19 cellular contexts compared by ENCODE assay signal in the genomic region with DNA sequence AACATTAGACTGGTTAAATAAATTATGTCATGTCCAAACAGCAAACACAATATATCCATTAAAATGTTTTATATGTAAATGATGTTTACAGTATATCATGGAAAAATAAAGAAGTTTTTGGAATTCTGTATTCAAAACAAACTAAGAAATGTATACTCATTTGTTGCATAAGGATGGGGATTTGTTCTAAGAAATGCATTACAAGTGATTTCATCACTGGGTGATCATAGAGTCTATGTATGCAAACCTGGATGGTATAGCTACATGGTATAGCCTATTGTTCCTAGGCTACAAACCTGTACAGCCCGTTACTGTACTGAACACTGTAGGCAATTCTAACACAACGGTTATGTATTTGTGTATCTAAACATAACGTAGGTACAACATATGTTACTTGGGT. TPM values are rescaled to one million over a fixed set of nuclear protein-coding genes. Genes with fewer than 3 reads are reported as not detected.
DNase-seq lines count a peak whose midpoint lies in the region; ATAC-seq, FAIRE-seq and TF ChIP-seq lines count a peak whose summit lies in the region.
"Had no signal": no experiment of that assay in that cellular context is flagged by ENCODE, and none has a peak within 500 bp of the region (broad histone marks: within the 10 kb centered on the region; RNA-seq: fewer than 3 reads in every experiment).

No MANE protein-coding gene starts in this region.

- H3K4me2 ChIP-seq in HepG2 (ENCODE audit: low read depth, low read length) = no peak overlapping the region
- H3K4me2 ChIP-seq in K562 (ENCODE audit: insufficient read depth, low read length) = no peak overlapping the region
- H3K4me2 ChIP-seq: BLaER1, GM23338 had no signal

- TF ChIP-seq CTCF in HepG2 (CRISPR knock-in tag; IDR thresholded peaks at IDR 0.05) (no peak), right lobe of liver (IDR thresholded peaks at IDR 0.05) (no peak), K562 (IDR thresholded peaks at IDR 0.05 in 2 of 3, conservative IDR thresholded peaks at IDR 0.05 in 1 of 3; ENCODE audit: insufficient read depth in 2 of 3, low read depth in 1 of 3, low read length in 3 of 3) (no peak)

- H3K9me3 ChIP-seq in HepG2 (ENCODE audit: low read length) = no peaks in the 10 kb centered on the region
- H3K9me3 ChIP-seq in right lobe of liver = no peaks in the 10 kb centered on the region
- H3K9me3 ChIP-seq in K562 (replicated peaks; ENCODE audit: control insufficient read depth, insufficient read depth, low read depth, low read length) = no peaks in the 10 kb centered on the region
- H3K9me3 ChIP-seq: BLaER1, Caco-2, HAP-1 had no signal

- DNase-seq in HepG2 (ENCODE audit: low spot score) = no peak
- no peak for DNase-seq in right lobe of liver
- DNase-seq in K562 (ENCODE audit: extremely low read depth in 1 of 4, low spot score in 3 of 4) = no peak
- DNase-seq in T1000 (lab: John Stamatoyannopoulos, UW) = no peak
- DNase-seq: Caco-2; CD4-positive, CD25-positive, alpha-beta regulatory T cell; CD8-positive, alpha-beta T cell; DMS79; EL; GDM1 had no signal

- H3K27ac ChIP-seq in HepG2 (ENCODE audit: extremely low read length, insufficient read depth, low read length) (no peak overlapping the region), right lobe of liver (no peak overlapping the region), K562 (ENCODE audit: extremely low read depth, low read depth, low read length) (no peak overlapping the region)
- H3K27ac ChIP-seq: 22Rv1, BLaER1, C4-2B had no signal

- BruUV-seq in HepG2 (replicated peaks; lab: Mats Ljungman, UMichigan) (no TSS peak), K562 (replicated peaks; lab: Mats Ljungman, UMichigan) (no TSS peak)

- intact Hi-C loops in HepG2 (cut with micrococcal nuclease; ENCODE audit: unreplicated experiment) (loop anchor here (5.0 kb wide), 1 partner anchor 156 kb away; no protein-coding TSS in a partner anchor), right lobe of liver (cut with DNase I) (no loop called here), K562 (cut with micrococcal nuclease) (no loop called here)

- H3K9me1 ChIP-seq in K562 (ENCODE audit: control insufficient read depth, insufficient read depth, low read length) = no peaks in the 10 kb centered on the region

- ATAC-seq in HepG2 = peak; percentile 20; the same call in 1 of the 3 replicates
- ATAC-seq in right lobe of liver = no peak
- ATAC-seq in K562 = 0 out of 3 replicates have a peak, but pooled peaks have one; percentile 8
- peak; percentile 51 for ATAC-seq in esophagus mucosa
- no peak for ATAC-seq in GM21367 (IDR thresholded peaks at IDR 0.05; ENCODE audit: unreplicated experiment)
- ATAC-seq in GM18498 (IDR thresholded peaks at IDR 0.05; ENCODE audit: unreplicated experiment) = no peak
- ATAC-seq: CD8-positive, alpha-beta T cell had no signal

- H3K27me3 ChIP-seq in HepG2 (ENCODE audit: control insufficient read depth in 1 of 2, insufficient read depth in 2 of 2, low read length in 2 of 2) (no peaks in the 10 kb centered on the region), right lobe of liver (no peaks in the 10 kb centered on the region), K562 (ENCODE audit: control insufficient read depth in 2 of 2, insufficient read depth in 2 of 2, low read length in 2 of 2) (no peaks in the 10 kb centered on the region)
- H3K27me3 ChIP-seq: BLaER1 had no signal

- H3K4me3 ChIP-seq in HepG2 (replicated peaks in 1 of 3; ENCODE audit: insufficient read depth in 1 of 3, low read depth in 2 of 3, low read length in 3 of 3) = no peak overlapping the region
- H3K4me3 ChIP-seq in right lobe of liver = no peak overlapping the region
- no peak overlapping the region for H3K4me3 ChIP-seq in K562
- H3K4me3 ChIP-seq: BLaER1, GM23338, HAP-1 had no signal

- H3K79me2 ChIP-seq in HepG2 (ENCODE audit: insufficient read depth, low read length) = no peaks in the 10 kb centered on the region
- no peaks in the 10 kb centered on the region for H3K79me2 ChIP-seq in K562 (ENCODE audit: control insufficient read depth, insufficient read depth, low read length)

- H3K36me3 ChIP-seq in HepG2 (replicated peaks in 1 of 2; ENCODE audit: control insufficient read depth in 1 of 2, insufficient read depth in 2 of 2, low read length in 2 of 2) (peaks cover 0 to 2% of the 10 kb centered on the region in 2 experiments; a peak in 2 of 5 replicates), right lobe of liver (no peaks in the 10 kb centered on the region), K562 (ENCODE audit: control insufficient read depth, insufficient read depth, low read length) (peaks cover 27% of the 10 kb centered on the region)
- H3K36me3 ChIP-seq: HAP-1 had no signal

- in situ Hi-C loops in HepG2 (cut with HindIII; ENCODE audit: extremely low pct_ligation_motif_present, low pct_unique_long_range_greater_than_20kb) = no loop called here
- in situ Hi-C loops in K562 (cut with MboI) = no loop called here

- TF ChIP-seq EP300 in HepG2 (IDR thresholded peaks at IDR 0.05; ENCODE audit: low read depth in 2 of 2, low read length in 2 of 2) (no peak), HepG2 (CRISPR knock-in tag; IDR thresholded peaks at IDR 0.05; ENCODE audit: borderline replicate concordance) (no peak), K562 (IDR thresholded peaks at IDR 0.05; ENCODE audit: low read length) (peak; percentile 17; the same call in 1 of the 2 replicates)

- H2AFZ ChIP-seq in HepG2 (ENCODE audit: low read length) (no peak overlapping the region), K562 (ENCODE audit: low read depth, low read length) (no peak overlapping the region)
- H2AFZ ChIP-seq: GM23338 had no signal

- CTCF ChIA-PET in HepG2 (lab: Yijun Ruan, JAX; ENCODE audit: low intra/inter-chr PET ratio, low total read pairs) (no interaction called here), K562 (lab: Yijun Ruan, JAX; ENCODE audit: low intra/inter-chr PET ratio) (no interaction called here)

- H3K9ac ChIP-seq in HepG2 (ENCODE audit: insufficient read depth, low read depth, low read length) (no peak overlapping the region), K562 (ENCODE audit: insufficient read depth in 1 of 2, low read depth in 2 of 2, low read length in 2 of 2) (no peak overlapping the region)
- H3K9ac ChIP-seq: BLaER1 had no signal

- TF ChIP-seq RAD21 in HepG2 (CRISPR knock-in tag; IDR thresholded peaks at IDR 0.05) (no peak), K562 (CRISPR knock-in tag; conservative IDR thresholded peaks at IDR 0.05 in 1 of 2, IDR thresholded peaks at IDR 0.05 in 1 of 2) (no peak)

- POLR2A ChIA-PET in HepG2 (lab: Yijun Ruan, JAX) = interaction anchor here (1.9 kb wide), 1 partner anchor 35 kb away, joined by 4 read pairs; a partner anchor contains a TSS
- POLR2A ChIA-PET in K562 (lab: Yijun Ruan, JAX) = interaction anchor here (0.6 kb wide), 1 partner anchor 31 kb away, joined by 3 read pairs; no protein-coding TSS in a partner anchor

- no peak for TF ChIP-seq POLR2A in HepG2 (IDR thresholded peaks at IDR 0.05; ENCODE audit: insufficient read depth in 1 of 2, low read depth in 2 of 2, low read length in 2 of 2)
- TF ChIP-seq POLR2A in right lobe of liver (IDR thresholded peaks at IDR 0.05) = no peak
- no peak for TF ChIP-seq POLR2A in K562 (conservative IDR thresholded peaks at IDR 0.05)

- H4K20me1 ChIP-seq in HepG2 (ENCODE audit: insufficient read depth, low read length) (no peaks in the 10 kb centered on the region; the same call in 1 of the 2 replicates), K562 (replicated peaks; ENCODE audit: control insufficient read depth, insufficient read depth, low read length) (no peaks in the 10 kb centered on the region)
- H4K20me1 ChIP-seq: BLaER1 had no signal

- H3K4me1 ChIP-seq in HepG2 (ENCODE audit: insufficient read depth, low read length) (no peaks in the 10 kb centered on the region), right lobe of liver (no peaks in the 10 kb centered on the region), K562 (replicated peaks in 1 of 2; ENCODE audit: control insufficient read depth in 2 of 2, insufficient read depth in 2 of 2, low read length in 2 of 2) (peaks cover 11 to 22% of the 10 kb centered on the region in 2 experiments; a peak in 4 of 5 replicates)
- H3K4me1 ChIP-seq: BLaER1, Caco-2 had no signal

- FAIRE-seq in HepG2 (lab: Jason Lieb, UNC) (no peak), K562 (lab: Jason Lieb, UNC) (no peak)
- FAIRE-seq: GM12891 had no signal

- WGBS in HepG2 (ENCODE audit: low lambda C conversion rate) = 95% methylated on average over 3 of the region's 3 CpGs
- 87% methylated on average over 3 of the region's 3 CpGs for WGBS in right lobe of liver (ENCODE audit: insufficient coverage, low coverage, low lambda C conversion rate, missing lambda C conversion rate)
- 90% methylated on average over 3 of the region's 3 CpGs for WGBS in K562 (ENCODE audit: insufficient coverage, low coverage, missing lambda C conversion rate)

RNA-seq across cellular contexts. Expression of a gene that starts 35.1 kb away (rescaled TPM):
- total RNA-seq in HepG2 (2016; rRNA removed; fragmentation: Illumina TruSeq; extraction: Trizol) (149 and 170 TPM in 2 replicates), right lobe of liver (10 to 100 TPM; 20.0 to 33.3 (median 22.4) TPM), K562 (2014; rRNA removed) (117 and 132 TPM in 2 replicates), K562 (2014; rRNA removed; fragmentation: Illumina TruSeq; extraction: Trizol) (102 and 118 TPM in 2 replicates), K562 (2015; rRNA removed; fragmentation: Illumina TruSeq; extraction: Trizol) (76.1 and 101 TPM in 2 replicates), K562 (2021) (92.2 and 94.3 TPM in 2 replicates), esophagus mucosa (55.7 TPM)
- 75.4 and 85.0 TPM in 2 replicates for total RNA-seq in HepG2 (2016; cell fraction: cytosol; rRNA removed; fragmentation: Illumina TruSeq; extraction: Trizol; ENCODE audit: low read depth)
- total RNA-seq in HepG2 (2016; cell fraction: insoluble cytoplasmic fraction; rRNA removed; fragmentation: Illumina TruSeq; extraction: Trizol) = 144 and 150 TPM in 2 replicates
- total RNA-seq in HepG2 (2016; cell fraction: membrane; rRNA removed; fragmentation: Illumina TruSeq; extraction: Trizol) = 220 and 225 TPM in 2 replicates
- total RNA-seq in HepG2 (2016; cell fraction: nucleus; rRNA removed; fragmentation: Illumina TruSeq; extraction: Trizol) = 85.9 and 100 TPM in 2 replicates
- polyA plus RNA-seq in HepG2 (2011; rRNA removed) (34.2 and 47.5 TPM in 2 replicates), K562 (2011; rRNA removed) (65.1 and 71.1 TPM in 2 replicates), K562 (2014; fragmentation: Illumina TruSeq; extraction: Trizol) (85.4 and 88.4 TPM in 2 replicates), K562 (2014; fragmentation: Nextera tagmentation; extraction: Ambion mirVana) (10 to 100 TPM; 16.3 to 16.9 TPM), K562 (2014; rRNA removed) (74.8 and 75.6 TPM in 2 replicates)
- 23.3 and 35.0 TPM in 2 replicates for polyA plus RNA-seq in HepG2 (2011; cell fraction: cytosol; rRNA removed)
- polyA plus RNA-seq in HepG2 (2011; cell fraction: nucleus; rRNA removed) = 21.9 and 29.1 TPM in 2 replicates
- 46.8 and 63.2 TPM in 2 replicates for polyA plus RNA-seq in HepG2 (2012)
- polyA plus RNA-seq in HepG2 (2016; cell fraction: cytosol; fragmentation: Illumina TruSeq; extraction: Trizol; ENCODE audit: low read depth) = 49.2 and 53.4 TPM in 2 replicates
- polyA plus RNA-seq in HepG2 (2016; cell fraction: insoluble cytoplasmic fraction; fragmentation: Illumina TruSeq; extraction: Trizol; ENCODE audit: low read depth) = 78.6 and 90.5 TPM in 2 replicates
- polyA plus RNA-seq in HepG2 (2016; cell fraction: membrane; fragmentation: Illumina TruSeq; extraction: Trizol; ENCODE audit: low read depth) = 89.2 and 108 TPM in 2 replicates
- polyA plus RNA-seq in HepG2 (2016; cell fraction: nucleus; fragmentation: Illumina TruSeq; extraction: Trizol; ENCODE audit: insufficient read depth, low read depth) = 53.8 and 56.7 TPM in 2 replicates
- 8.7 and 27.5 TPM in 2 replicates for polyA minus RNA-seq in HepG2 (2011; rRNA and poly(A)+ RNA removed; ENCODE audit: low replicate concordance)
- 42.2 and 46.0 TPM in 2 replicates for polyA minus RNA-seq in HepG2 (2011; cell fraction: cytosol; rRNA and poly(A)+ RNA removed)
- 141 and 173 TPM in 2 replicates for polyA minus RNA-seq in HepG2 (2011; cell fraction: nucleus; rRNA and poly(A)+ RNA removed)
- 74.2 and 178 TPM in 2 replicates for total RNA-seq in K562 (2011; cell fraction: chromatin; rRNA removed; ENCODE audit: low replicate concordance)
- total RNA-seq in K562 (2011; cell fraction: nucleolus; rRNA removed) = 34.4 and 36.5 TPM in 2 replicates
- total RNA-seq in K562 (2011; cell fraction: nucleoplasm; rRNA removed) = 75.4 and 160 TPM in 2 replicates
- polyA plus RNA-seq in K562 (2011; cell fraction: cytosol; rRNA removed) = 22.9 and 43.5 TPM in 2 replicates
- polyA plus RNA-seq in K562 (2011; cell fraction: nucleus; rRNA removed) = 46.1 and 59.3 TPM in 2 replicates
- polyA plus RNA-seq in K562 (2012) = 41.6 and 51.1 TPM in 2 replicates
- 144 and 168 TPM in 2 replicates for polyA minus RNA-seq in K562 (2011; rRNA and poly(A)+ RNA removed)
- polyA minus RNA-seq in K562 (2011; cell fraction: cytosol; rRNA and poly(A)+ RNA removed) = 50.1 and 63.7 TPM in 2 replicates
- 63.5 and 96.7 TPM in 2 replicates for polyA minus RNA-seq in K562 (2011; cell fraction: nucleus; rRNA and poly(A)+ RNA removed)

RNA-seq across cellular contexts. Expression of a gene that starts 58.8 kb away (rescaled TPM):
- total RNA-seq in HepG2 (2016; rRNA removed; fragmentation: Illumina TruSeq; extraction: Trizol) (0.18 and 0.24 TPM in 2 replicates), right lobe of liver (10 to 100 TPM in 3 of 6 experiments, 1 to 10 TPM in 3; 1.3 to 23.1 (median 9.2) TPM), K562 (2014; rRNA removed) (2.7 and 3.8 TPM in 2 replicates), K562 (2014; rRNA removed; fragmentation: Illumina TruSeq; extraction: Trizol) (3.8 and 5.1 TPM in 2 replicates), K562 (2015; rRNA removed; fragmentation: Illumina TruSeq; extraction: Trizol) (3.6 and 4.4 TPM in 2 replicates), K562 (2021) (2.2 and 2.5 TPM in 2 replicates), esophagus mucosa (1.7 TPM)
- total RNA-seq in HepG2 (2016; cell fraction: cytosol; rRNA removed; fragmentation: Illumina TruSeq; extraction: Trizol; ENCODE audit: low read depth) = 0.10 TPM in 1 of 2 replicates, not detected in the other
- 0.19 and 0.33 TPM in 2 replicates for total RNA-seq in HepG2 (2016; cell fraction: insoluble cytoplasmic fraction; rRNA removed; fragmentation: Illumina TruSeq; extraction: Trizol)
- total RNA-seq in HepG2 (2016; cell fraction: membrane; rRNA removed; fragmentation: Illumina TruSeq; extraction: Trizol) = 0.03 TPM in 2 replicates
- total RNA-seq in HepG2 (2016; cell fraction: nucleus; rRNA removed; fragmentation: Illumina TruSeq; extraction: Trizol) = 0.66 and 0.96 TPM in 2 replicates
- polyA plus RNA-seq in HepG2 (2011; rRNA removed) (0.21 and 0.27 TPM in 2 replicates), K562 (2011; rRNA removed) (0.65 and 1.7 TPM in 2 replicates), K562 (2014; fragmentation: Illumina TruSeq; extraction: Trizol) (3.2 and 3.7 TPM in 2 replicates), K562 (2014; fragmentation: Nextera tagmentation; extraction: Ambion mirVana) (1 to 10 TPM; 1.7 to 3.4 TPM), K562 (2014; rRNA removed) (2.9 and 8.3 TPM in 2 replicates)
- 0.03 and 0.05 TPM in 2 replicates for polyA plus RNA-seq in HepG2 (2011; cell fraction: cytosol; rRNA removed)
- polyA plus RNA-seq in HepG2 (2011; cell fraction: nucleus; rRNA removed) = 0.57 and 0.72 TPM in 2 replicates
- 1.1 and 1.2 TPM in 2 replicates for polyA plus RNA-seq in HepG2 (2012)
- polyA plus RNA-seq in HepG2 (2016; cell fraction: cytosol; fragmentation: Illumina TruSeq; extraction: Trizol; ENCODE audit: low read depth) = 0.09 TPM in 1 of 2 replicates, not detected in the other
- polyA plus RNA-seq in HepG2 (2016; cell fraction: insoluble cytoplasmic fraction; fragmentation: Illumina TruSeq; extraction: Trizol; ENCODE audit: low read depth) = 0.01 and 0.14 TPM in 2 replicates
- polyA plus RNA-seq in HepG2 (2016; cell fraction: membrane; fragmentation: Illumina TruSeq; extraction: Trizol; ENCODE audit: low read depth) = not detected in 2 replicates
- 0.41 and 0.64 TPM in 2 replicates for polyA plus RNA-seq in HepG2 (2016; cell fraction: nucleus; fragmentation: Illumina TruSeq; extraction: Trizol; ENCODE audit: insufficient read depth, low read depth)
- polyA minus RNA-seq in HepG2 (2011; rRNA and poly(A)+ RNA removed; ENCODE audit: low replicate concordance) = 0.06 and 0.82 TPM in 2 replicates
- 0.10 TPM in 1 of 2 replicates, not detected in the other for polyA minus RNA-seq in HepG2 (2011; cell fraction: cytosol; rRNA and poly(A)+ RNA removed)
- polyA minus RNA-seq in HepG2 (2011; cell fraction: nucleus; rRNA and poly(A)+ RNA removed) = 0.90 and 1.7 TPM in 2 replicates
- total RNA-seq in K562 (2011; cell fraction: chromatin; rRNA removed; ENCODE audit: low replicate concordance) = 1.6 and 8.7 TPM in 2 replicates
- 0.50 and 1.4 TPM in 2 replicates for total RNA-seq in K562 (2011; cell fraction: nucleolus; rRNA removed)
- 2.7 and 3.7 TPM in 2 replicates for total RNA-seq in K562 (2011; cell fraction: nucleoplasm; rRNA removed)
- 0.49 and 0.63 TPM in 2 replicates for polyA plus RNA-seq in K562 (2011; cell fraction: cytosol; rRNA removed)
- polyA plus RNA-seq in K562 (2011; cell fraction: nucleus; rRNA removed) = 2.0 and 2.9 TPM in 2 replicates
- 3.9 and 12.9 TPM in 2 replicates for polyA plus RNA-seq in K562 (2012)
- 2.6 and 3.6 TPM in 2 replicates for polyA minus RNA-seq in K562 (2011; rRNA and poly(A)+ RNA removed)
- 1.2 and 1.7 TPM in 2 replicates for polyA minus RNA-seq in K562 (2011; cell fraction: cytosol; rRNA and poly(A)+ RNA removed)
- 4.2 and 4.4 TPM in 2 replicates for polyA minus RNA-seq in K562 (2011; cell fraction: nucleus; rRNA and poly(A)+ RNA removed)

Comparison
In these comparisons a context has a peak if more than half of its experiments do, and no peak if none do; other contexts are left out.
1. ATAC-seq: peak in HepG2 (single experiment), K562 (single experiment) and esophagus mucosa (single experiment); none in right lobe of liver (0 of 4), GM21367 (single experiment) and GM18498 (single experiment).